In genomic region chr9:19201899-19202891, GRCh38 we compare ENCODE assay signal across 1 cellular context.
TF ChIP-seq lines count a peak whose summit lies in the region.

No MANE protein-coding gene starts in this region.

TF ChIP-seq in HepG2, 621 proteins besides CTCF, POLR2A, EP300 and RAD21 (continued from another document and continues in another):
- TF ChIP-seq TERF1 (CRISPR knock-in tag; IDR thresholded peaks at IDR 0.05) (no peak), EZH2 (conservative IDR thresholded peaks at IDR 0.05; ENCODE audit: low read depth, low read length) (no peak), ZNF367 (CRISPR knock-in tag; IDR thresholded peaks at IDR 0.05; ENCODE audit: borderline replicate concordance) (no peak), ZMYM3 (CRISPR knock-in tag; IDR thresholded peaks at IDR 0.05) (peak; percentile 51; the same call in 1 of the 2 replicates), HOXD1 (CRISPR knock-in tag; IDR thresholded peaks at IDR 0.05) (peak; percentile 74), ZNF503 (CRISPR knock-in tag; IDR thresholded peaks at IDR 0.05) (peak; percentile 86), SP1 (IDR thresholded peaks at IDR 0.05) (no peak), SP1 (CRISPR knock-in tag; IDR thresholded peaks at IDR 0.05) (no peak), MAZ (IDR thresholded peaks at IDR 0.05; ENCODE audit: borderline replicate concordance, low read depth, low read length) (no peak), MAZ (CRISPR knock-in tag; IDR thresholded peaks at IDR 0.05; ENCODE audit: low read depth) (0 out of 2 replicates have a peak, but pooled peaks have one; percentile 29), CEBPZ (IDR thresholded peaks at IDR 0.05; ENCODE audit: low read length) (no peak), ZNF850 (CRISPR knock-in tag; conservative IDR thresholded peaks at IDR 0.05) (peak; percentile 57; the same call in 1 of the 2 replicates), ZNF720 (CRISPR knock-in tag; IDR thresholded peaks at IDR 0.05) (no peak), HES4 (CRISPR knock-in tag; IDR thresholded peaks at IDR 0.05; ENCODE audit: borderline replicate concordance) (no peak), XBP1 (CRISPR knock-in tag; IDR thresholded peaks at IDR 0.05) (no peak), RFXAP (CRISPR knock-in tag; IDR thresholded peaks at IDR 0.05; ENCODE audit: borderline replicate concordance) (no peak), MLXIP (CRISPR knock-in tag; IDR thresholded peaks at IDR 0.05; ENCODE audit: borderline replicate concordance) (no peak), ZBTB20 (CRISPR knock-in tag; IDR thresholded peaks at IDR 0.05; ENCODE audit: borderline replicate concordance, low read depth) (peak; percentile 71; the same call in 1 of the 2 replicates), YEATS4 (CRISPR knock-in tag; IDR thresholded peaks at IDR 0.05; ENCODE audit: borderline replicate concordance) (peak; percentile 59), MIER3 (CRISPR knock-in tag; IDR thresholded peaks at IDR 0.05; ENCODE audit: borderline replicate concordance) (no peak), ZNF264 (CRISPR knock-in tag; IDR thresholded peaks at IDR 0.05) (0 out of 2 replicates have a peak, but pooled peaks have one; percentile 45), ZNF205 (CRISPR knock-in tag; IDR thresholded peaks at IDR 0.05) (no peak), ZBTB49 (CRISPR knock-in tag; IDR thresholded peaks at IDR 0.05; ENCODE audit: borderline replicate concordance) (no peak), NONO (IDR thresholded peaks at IDR 0.05) (no peak), NONO (CRISPR knock-in tag; conservative IDR thresholded peaks at IDR 0.05) (no peak), KLF15 (CRISPR knock-in tag; IDR thresholded peaks at IDR 0.05; ENCODE audit: borderline replicate concordance) (no peak), ZNF230 (CRISPR knock-in tag; IDR thresholded peaks at IDR 0.05) (no peak), TOPORS (CRISPR knock-in tag; IDR thresholded peaks at IDR 0.05) (peak; percentile 65; the same call in 1 of the 2 replicates), NR2F6 (IDR thresholded peaks at IDR 0.05) (peak; percentile 86), NR2F6 (CRISPR knock-in tag; IDR thresholded peaks at IDR 0.05) (peak; percentile 48; the same call in 1 of the 2 replicates), ZNF101 (CRISPR knock-in tag; IDR thresholded peaks at IDR 0.05; ENCODE audit: borderline replicate concordance, low read depth) (no peak), POLR2AphosphoS2 (IDR thresholded peaks at IDR 0.05; ENCODE audit: low read depth, low read length) (no peak), ZSCAN5A (CRISPR knock-in tag; IDR thresholded peaks at IDR 0.05; ENCODE audit: borderline replicate concordance) (peak; percentile 34; the same call in 1 of the 2 replicates), KMT2B (CRISPR knock-in tag; IDR thresholded peaks at IDR 0.05) (0 out of 2 replicates have a peak, but pooled peaks have one; percentile 20), ZNF44 (CRISPR knock-in tag; IDR thresholded peaks at IDR 0.05) (no peak), SRY (CRISPR knock-in tag; IDR thresholded peaks at IDR 0.05) (no peak), ZNF883 (CRISPR knock-in tag; IDR thresholded peaks at IDR 0.05; ENCODE audit: not compliant biosample characterization) (no peak), KLF6 (CRISPR knock-in tag; IDR thresholded peaks at IDR 0.05) (no peak), AGO2 (optimal IDR thresholded peaks at IDR 0.05; ENCODE audit: low read depth, low read length) (no peak), FUBP1 (CRISPR knock-in tag; IDR thresholded peaks at IDR 0.05; ENCODE audit: borderline replicate concordance) (no peak), SNAI1 (CRISPR knock-in tag; IDR thresholded peaks at IDR 0.05; ENCODE audit: borderline replicate concordance) (no peak), THAP11 (CRISPR knock-in tag; IDR thresholded peaks at IDR 0.05) (0 out of 2 replicates have a peak, but pooled peaks have one; percentile 12), REPIN1 (CRISPR knock-in tag; IDR thresholded peaks at IDR 0.05; ENCODE audit: borderline replicate concordance, low read depth) (peak; percentile 42; the same call in 1 of the 2 replicates), GATAD2A (CRISPR knock-in tag; IDR thresholded peaks at IDR 0.05) (peak; percentile 84; the same call in 1 of the 2 replicates)
- TF ChIP-seq, protein P1, sequence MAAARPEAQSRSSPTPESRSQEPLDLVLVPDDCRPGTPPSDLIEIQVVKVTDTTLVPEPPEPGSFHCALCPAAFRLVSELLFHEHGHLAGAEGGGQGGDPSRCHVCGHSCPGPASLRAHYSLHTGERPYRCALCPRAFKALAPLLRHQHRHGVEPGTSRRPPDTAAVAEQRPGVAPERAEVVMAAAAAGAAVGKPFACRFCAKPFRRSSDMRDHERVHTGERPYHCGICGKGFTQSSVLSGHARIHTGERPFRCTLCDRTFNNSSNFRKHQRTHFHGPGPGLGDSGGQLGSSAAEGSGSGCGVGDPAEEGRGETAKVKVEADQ (CRISPR knock-in tag; IDR thresholded peaks at IDR 0.05; ENCODE audit: borderline replicate concordance) = 0 out of 2 replicates have a peak, but pooled peaks have one; percentile 25
- TF ChIP-seq, protein P2, sequence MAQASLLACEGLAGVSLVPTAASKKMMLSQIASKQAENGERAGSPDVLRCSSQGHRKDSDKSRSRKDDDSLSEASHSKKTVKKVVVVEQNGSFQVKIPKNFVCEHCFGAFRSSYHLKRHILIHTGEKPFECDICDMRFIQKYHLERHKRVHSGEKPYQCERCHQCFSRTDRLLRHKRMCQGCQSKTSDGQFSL (CRISPR knock-in tag; IDR thresholded peaks at IDR 0.05) = no peak
- TF ChIP-seq, protein P3, sequence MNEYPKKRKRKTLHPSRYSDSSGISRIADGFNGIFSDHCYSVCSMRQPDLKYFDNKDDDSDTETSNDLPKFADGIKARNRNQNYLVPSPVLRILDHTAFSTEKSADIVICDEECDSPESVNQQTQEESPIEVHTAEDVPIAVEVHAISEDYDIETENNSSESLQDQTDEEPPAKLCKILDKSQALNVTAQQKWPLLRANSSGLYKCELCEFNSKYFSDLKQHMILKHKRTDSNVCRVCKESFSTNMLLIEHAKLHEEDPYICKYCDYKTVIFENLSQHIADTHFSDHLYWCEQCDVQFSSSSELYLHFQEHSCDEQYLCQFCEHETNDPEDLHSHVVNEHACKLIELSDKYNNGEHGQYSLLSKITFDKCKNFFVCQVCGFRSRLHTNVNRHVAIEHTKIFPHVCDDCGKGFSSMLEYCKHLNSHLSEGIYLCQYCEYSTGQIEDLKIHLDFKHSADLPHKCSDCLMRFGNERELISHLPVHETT (CRISPR knock-in tag; conservative IDR thresholded peaks at IDR 0.05) = no peak
